15 cellular contexts compared by ENCODE assay signal in the genomic region with DNA sequence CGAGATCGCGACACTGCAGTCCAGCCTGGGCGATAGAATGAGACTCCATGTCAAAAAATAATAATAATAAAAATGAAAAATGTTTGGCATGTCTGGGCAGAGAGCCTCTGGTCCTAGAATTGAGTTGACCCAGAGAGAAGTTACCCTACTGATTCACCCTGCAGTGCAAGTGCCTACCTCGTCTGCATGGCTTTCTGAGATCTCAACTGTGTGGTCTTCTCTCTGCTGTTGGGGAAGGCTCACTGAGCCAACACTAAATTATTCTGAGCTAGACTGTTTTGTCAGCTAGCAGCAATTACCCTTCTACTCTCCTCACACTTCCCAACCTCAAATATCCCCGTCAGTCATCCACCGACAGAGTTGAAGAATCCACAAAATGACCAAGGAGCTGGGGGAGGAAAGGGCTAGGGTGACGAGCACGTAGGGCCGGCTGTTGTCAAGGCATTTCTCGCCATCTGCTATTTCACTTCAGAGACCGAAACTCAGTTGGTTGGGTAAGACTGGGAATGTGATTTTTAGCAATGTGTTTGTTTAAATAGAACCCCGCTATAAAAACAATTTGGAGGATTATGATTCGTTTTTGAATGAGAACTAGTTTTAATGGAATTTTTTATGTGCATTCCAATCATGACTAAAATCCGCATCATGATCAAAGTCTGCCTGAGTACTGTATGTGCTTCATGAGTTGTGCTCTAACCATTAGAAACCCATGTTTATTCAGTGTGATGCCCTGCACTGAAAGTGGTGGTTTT. TPM values are rescaled to one million over a fixed set of nuclear protein-coding genes. Genes with fewer than 3 reads are reported as not detected.
A peak's percentile ranks its signal among the peaks of the same experiment; 100 is the strongest.
DNase-seq lines count a peak whose midpoint lies in the region; ATAC-seq and TF ChIP-seq lines count a peak whose summit lies in the region.
"Had no signal": no experiment of that assay in that cellular context is flagged by ENCODE, and none has a peak within 500 bp of the region (broad histone marks: within the 10 kb centered on the region; RNA-seq: fewer than 3 reads in every experiment).

No MANE protein-coding gene starts in this region.

- H3K4me3 Mint-ChIP-seq in activated T-cell treated with anti-CD3 and anti-CD28 coated beads, Interleukin-2, amount 50 U/mL, for 72 hours: no peak overlapping the region
- H3K4me3 Mint-ChIP-seq: natural killer cell treated with Interleukin-12 subunit alpha and Interleukin-12 subunit beta and Interleukin-15 and Interleukin-18, amount 100 ng/mL, for 72 hours had no signal

- no peak overlapping the region for H3K4me3 ChIP-seq in fibroblast of pulmonary artery (replicated peaks; ENCODE audit: low read depth, low read length)
- H3K4me3 ChIP-seq: SJCRH30 had no signal

- ATAC-seq in HG03565 (IDR thresholded peaks at IDR 0.05; ENCODE audit: unreplicated experiment): no peak
- ATAC-seq in activated T-cell treated with anti-CD3 and anti-CD28 coated beads, Interleukin-2, amount 50 U/mL, for 72 hours (replicated peaks in 1 of 2): no peak
- ATAC-seq: natural killer cell treated with Interleukin-12 subunit alpha and Interleukin-12 subunit beta and Interleukin-15 and Interleukin-18, amount 100 ng/mL, for 72 hours had no signal

- no peaks in the 10 kb centered on the region for H3K9me3 Mint-ChIP-seq in activated T-cell treated with anti-CD3 and anti-CD28 coated beads, Interleukin-2, amount 50 U/mL, for 72 hours
- H3K9me3 Mint-ChIP-seq: natural killer cell treated with Interleukin-12 subunit alpha and Interleukin-12 subunit beta and Interleukin-15 and Interleukin-18, amount 100 ng/mL, for 72 hours had no signal

- no peaks in the 10 kb centered on the region for H3K36me3 Mint-ChIP-seq in activated T-cell treated with anti-CD3 and anti-CD28 coated beads, Interleukin-2, amount 50 U/mL, for 72 hours (ENCODE audit: insufficient read depth in 2 of 2)
- H3K36me3 Mint-ChIP-seq: natural killer cell treated with Interleukin-12 subunit alpha and Interleukin-12 subunit beta and Interleukin-15 and Interleukin-18, amount 100 ng/mL, for 72 hours had no signal

- H3K4me1 Mint-ChIP-seq in activated T-cell treated with anti-CD3 and anti-CD28 coated beads, Interleukin-2, amount 50 U/mL, for 72 hours (ENCODE audit: low read depth): no peaks in the 10 kb centered on the region

- H3K27ac Mint-ChIP-seq in activated T-cell treated with anti-CD3 and anti-CD28 coated beads, Interleukin-2, amount 50 U/mL, for 72 hours: no peak overlapping the region
- H3K27ac Mint-ChIP-seq: natural killer cell treated with Interleukin-12 subunit alpha and Interleukin-12 subunit beta and Interleukin-15 and Interleukin-18, amount 100 ng/mL, for 72 hours had no signal

- H3K27me3 Mint-ChIP-seq in activated T-cell treated with anti-CD3 and anti-CD28 coated beads, Interleukin-2, amount 50 U/mL, for 72 hours (ENCODE audit: low read depth): no peaks in the 10 kb centered on the region

- DNase-seq in H4 (ENCODE audit: low spot score) (peak; percentile 41), SW480 (ENCODE audit: low spot score) (peak; percentile 25), fibroblast of pulmonary artery (ENCODE audit: low read depth) (peak; percentile 65), smooth muscle cell of the brain vasculature (ENCODE audit: low read depth, low spot score) (peak; percentile 18), iPS-NIHi7 (ENCODE audit: extremely low spot score) (no peak), DMS 273 (lab: John Stamatoyannopoulos, UW; ENCODE audit: unreplicated experiment) (no peak)
- DNase-seq in activated T-cell treated with anti-CD3 and anti-CD28 coated beads, Interleukin-2, amount 50 U/mL, for 72 hours: no peak
- DNase-seq: activated naive CD4-positive, alpha-beta T cell; DMS79 treated with DMSO at 0.1 percent for 48 hours; NCI-H524; stimulated activated CD4-positive, alpha-beta T cell treated with anti-CD3 and anti-CD28 coated beads, Interleukin-1b, Interleukin-23, amount 100 ng/mL, for 48 hours had no signal

- no peak for TF ChIP-seq CTCF in fibroblast of pulmonary artery (IDR thresholded peaks at IDR 0.05; ENCODE audit: low read length, missing control alignments)

RNA-seq across cellular contexts. Expression of gene MAS1, which starts 9.4 kb away (rescaled TPM):
- total RNA-seq in H4 (2014; rRNA removed; shearing (Covaris generic)): not detected in 2 replicates
- total RNA-seq in activated T-cell treated with anti-CD3 and anti-CD28 coated beads, Interleukin-2, amount 50 U/mL, for 72 hours: not detected
- total RNA-seq: subcutaneous adipose tissue had no signal

Comparison
In these comparisons a context has a peak if more than half of its experiments do, and no peak if none do; other contexts are left out.
1. DNase-seq: peak in H4 (single experiment), SW480 (single experiment), fibroblast of pulmonary artery (single experiment) and smooth muscle cell of the brain vasculature (single experiment); none in iPS-NIHi7 (single experiment), DMS 273 (single experiment) and activated T-cell treated with anti-CD3 and anti-CD28 coated beads, Interleukin-2, amount 50 U/mL, for 72 hours (0 of 2).